21 cellular contexts compared by ENCODE assay signal in the genomic region with DNA sequence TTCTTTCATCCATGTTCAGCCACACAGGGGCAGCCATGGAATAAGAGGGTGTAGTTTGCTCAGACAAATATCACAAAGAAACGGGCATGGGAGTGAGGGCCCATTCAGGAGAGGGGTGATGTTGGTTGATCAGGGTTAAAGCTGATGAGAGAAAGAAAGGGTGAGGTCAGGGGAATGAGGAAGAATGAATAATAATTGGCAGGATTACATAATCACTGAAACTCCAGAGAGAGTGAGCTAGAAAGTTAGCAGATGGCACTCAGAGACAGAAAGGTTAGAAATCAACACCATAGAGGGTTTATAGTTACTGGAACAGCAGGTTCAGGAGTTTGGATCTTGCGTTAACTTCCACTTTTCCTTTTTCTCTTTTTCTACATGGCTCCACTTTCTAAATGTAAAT.
DNase-seq lines count a peak whose midpoint lies in the region; ATAC-seq, FAIRE-seq and TF ChIP-seq lines count a peak whose summit lies in the region.
"Had no signal": no experiment of that assay in that cellular context is flagged by ENCODE, and none has a peak within 500 bp of the region (broad histone marks: within the 10 kb centered on the region; RNA-seq: fewer than 3 reads in every experiment).

No MANE protein-coding gene starts in this region.

- no peaks in the 10 kb centered on the region for H3K27me3 Mint-ChIP-seq in CD14-positive monocyte (ENCODE audit: low read depth in 3 of 3)
- H3K27me3 Mint-ChIP-seq: T-cell had no signal

- H3K27me3 ChIP-seq in bronchial epithelial cell (ENCODE audit: control insufficient read depth, insufficient read depth, low read length): no peaks in the 10 kb centered on the region
- H3K27me3 ChIP-seq: BLaER1 had no signal

- peak overlapping the region in 1 of 2 donors; percentile 71 for H3K4me3 Mint-ChIP-seq in CD14-positive monocyte
- H3K4me3 Mint-ChIP-seq: T-cell had no signal

- no peaks in the 10 kb centered on the region for H3K36me3 ChIP-seq in bronchial epithelial cell (ENCODE audit: control insufficient read depth, insufficient read depth, low read length)
- H3K36me3 ChIP-seq: BLaER1 had no signal

- intact Hi-C loops in CD14-positive monocyte (cut with micrococcal nuclease): no loop called here

- no peaks in the 10 kb centered on the region for H3K36me3 Mint-ChIP-seq in CD14-positive monocyte
- H3K36me3 Mint-ChIP-seq: T-cell had no signal

- peak overlapping the region; percentile 27 to 89 (median 77) for H3K27ac Mint-ChIP-seq in CD14-positive monocyte
- H3K27ac Mint-ChIP-seq: T-cell had no signal

- no peak overlapping the region for H3K4me3 ChIP-seq in bronchial epithelial cell (ENCODE audit: low read depth, low read length)
- H3K4me3 ChIP-seq: BLaER1 had no signal

- H3K9me3 Mint-ChIP-seq in CD14-positive monocyte: peaks cover 0 to 5% (median 2%) of the 10 kb centered on the region in 7 donors

- FAIRE-seq in bronchial epithelial cell (lab: Jason Lieb, UNC): no peak
- FAIRE-seq: A204.1, GM12891, GM18507, H54 had no signal

- peaks cover 15% of the 10 kb centered on the region for H3K4me1 Mint-ChIP-seq in CD14-positive monocyte
- H3K4me1 Mint-ChIP-seq: T-cell had no signal

- no peak for TF ChIP-seq CTCF in CD14-positive monocyte (IDR thresholded peaks at IDR 0.05)
- TF ChIP-seq CTCF in bronchial epithelial cell (IDR thresholded peaks at IDR 0.05; ENCODE audit: insufficient read depth, low read length, severe bottlenecking): no peak

- DNase-seq in CD14-positive monocyte (ENCODE audit: low spot score) (no peak), HPDE6-E6E7 (ENCODE audit: extremely low spot score) (peak; percentile 34), NCI-H524 treated with DMSO at 0.1 percent for 48 hours (lab: John Stamatoyannopoulos, UW) (peak; percentile 17), bronchial epithelial cell (ENCODE audit: low read depth) (peak; percentile 61), DMS153 treated with DMSO at 0.1 percent for 48 hours (lab: John Stamatoyannopoulos, UW; ENCODE audit: unreplicated experiment) (no peak)
- DNase-seq: GF-D8; NCI-H1092; NCI-H146; NCI-H2081; NCI-H226; NCI-H526 treated with DMSO at 0.1 percent for 48 hours; NK-92 treated with Interleukin-12 subunit alpha and Interleukin-12 subunit beta, amount 100 ng/mL, for 24 hours; T-cell had no signal

- ATAC-seq in HG03565 (IDR thresholded peaks at IDR 0.05; ENCODE audit: unreplicated experiment) (no peak), GM21423 (IDR thresholded peaks at IDR 0.05; ENCODE audit: unreplicated experiment) (no peak), GM19351 (IDR thresholded peaks at IDR 0.05; ENCODE audit: unreplicated experiment) (no peak)
- ATAC-seq: T-cell had no signal

Comparison
In these comparisons a context has a peak if more than half of its experiments do, and no peak if none do; other contexts are left out.
1. DNase-seq: peak in HPDE6-E6E7 (single experiment), NCI-H524 treated with DMSO at 0.1 percent for 48 hours (single experiment) and bronchial epithelial cell (single experiment); none in CD14-positive monocyte (single experiment) and DMS153 treated with DMSO at 0.1 percent for 48 hours (single experiment).